ENCODE assay signal across 1 cellular context in genomic region chr5:12413585-12413984, GRCh38.
TF ChIP-seq lines count a peak whose summit lies in the region.

No MANE protein-coding gene starts in this region.

TF ChIP-seq in GM23338, 12 proteins besides CTCF, POLR2A, EP300 and RAD21 (continued from another document):
- TF ChIP-seq ZNF462 (CRISPR knock-in tag; IDR thresholded peaks at IDR 0.05) (no peak), ZNF331 (CRISPR knock-in tag; IDR thresholded peaks at IDR 0.05; ENCODE audit: low read depth) (no peak), CREB1 (CRISPR knock-in tag; IDR thresholded peaks at IDR 0.05; ENCODE audit: low read depth) (no peak)
